Comparison of ENCODE assay signal across 1 cellular context in the genomic region with DNA sequence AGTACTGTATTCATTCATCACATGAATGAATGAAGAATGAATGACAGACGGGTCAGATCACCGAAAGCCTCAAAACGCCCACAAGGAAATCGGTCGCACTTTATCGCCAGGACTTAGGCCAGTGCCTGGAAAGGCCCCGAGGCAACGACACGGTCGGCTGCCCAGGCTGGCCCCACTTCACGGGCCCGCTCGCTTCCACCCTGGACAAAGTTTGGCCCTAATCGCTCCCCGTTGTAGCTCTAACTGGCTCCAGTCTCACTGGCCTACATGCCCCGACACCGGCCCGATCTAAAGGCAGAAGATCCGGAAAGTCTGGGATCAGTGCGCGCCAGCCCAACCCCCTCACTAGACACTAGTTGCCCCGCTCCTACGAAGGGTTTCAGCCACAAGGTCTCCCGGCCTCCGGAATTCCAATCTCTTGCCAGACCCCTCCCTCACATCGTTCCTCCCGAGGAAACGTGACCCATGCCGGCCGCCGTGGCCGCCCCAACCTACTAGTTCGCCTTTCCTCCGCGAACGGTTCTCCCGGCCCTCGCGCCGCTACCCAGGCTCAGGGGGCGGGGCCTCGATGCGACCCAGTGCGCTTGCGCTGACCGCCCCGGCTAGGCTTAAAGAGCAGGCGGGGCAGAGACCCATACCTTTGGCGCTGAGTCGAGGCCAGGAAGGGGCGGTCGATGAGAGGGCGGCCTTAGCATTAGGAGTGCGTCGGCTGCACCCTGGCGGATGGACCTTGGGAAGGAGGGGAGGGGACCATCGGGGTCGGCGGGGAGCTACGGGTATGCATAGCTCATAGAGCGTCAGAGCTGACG.
A peak's percentile ranks its signal among the peaks of the same experiment; 100 is the strongest.
TF ChIP-seq lines count a peak whose summit lies in the region.

A gene (minus strand): TSS at position 575 of the 809 bp plus-strand sequence. CDS start 3,954 bp downstream, outside the sequence.
A gene (plus strand): TSS at position 637 of the 809 bp plus-strand sequence. CDS start 22,138 bp downstream, outside the sequence.

TF ChIP-seq in HepG2, 621 proteins besides CTCF, POLR2A, EP300 and RAD21 (continued from another document and continues in another):
- TF ChIP-seq, protein P1, sequence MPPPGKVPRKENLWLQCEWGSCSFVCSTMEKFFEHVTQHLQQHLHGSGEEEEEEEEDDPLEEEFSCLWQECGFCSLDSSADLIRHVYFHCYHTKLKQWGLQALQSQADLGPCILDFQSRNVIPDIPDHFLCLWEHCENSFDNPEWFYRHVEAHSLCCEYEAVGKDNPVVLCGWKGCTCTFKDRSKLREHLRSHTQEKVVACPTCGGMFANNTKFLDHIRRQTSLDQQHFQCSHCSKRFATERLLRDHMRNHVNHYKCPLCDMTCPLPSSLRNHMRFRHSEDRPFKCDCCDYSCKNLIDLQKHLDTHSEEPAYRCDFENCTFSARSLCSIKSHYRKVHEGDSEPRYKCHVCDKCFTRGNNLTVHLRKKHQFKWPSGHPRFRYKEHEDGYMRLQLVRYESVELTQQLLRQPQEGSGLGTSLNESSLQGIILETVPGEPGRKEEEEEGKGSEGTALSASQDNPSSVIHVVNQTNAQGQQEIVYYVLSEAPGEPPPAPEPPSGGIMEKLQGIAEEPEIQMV (CRISPR knock-in tag; IDR thresholded peaks at IDR 0.05; ENCODE audit: low read depth) = peak; percentile 93
- TF ChIP-seq, protein P2, sequence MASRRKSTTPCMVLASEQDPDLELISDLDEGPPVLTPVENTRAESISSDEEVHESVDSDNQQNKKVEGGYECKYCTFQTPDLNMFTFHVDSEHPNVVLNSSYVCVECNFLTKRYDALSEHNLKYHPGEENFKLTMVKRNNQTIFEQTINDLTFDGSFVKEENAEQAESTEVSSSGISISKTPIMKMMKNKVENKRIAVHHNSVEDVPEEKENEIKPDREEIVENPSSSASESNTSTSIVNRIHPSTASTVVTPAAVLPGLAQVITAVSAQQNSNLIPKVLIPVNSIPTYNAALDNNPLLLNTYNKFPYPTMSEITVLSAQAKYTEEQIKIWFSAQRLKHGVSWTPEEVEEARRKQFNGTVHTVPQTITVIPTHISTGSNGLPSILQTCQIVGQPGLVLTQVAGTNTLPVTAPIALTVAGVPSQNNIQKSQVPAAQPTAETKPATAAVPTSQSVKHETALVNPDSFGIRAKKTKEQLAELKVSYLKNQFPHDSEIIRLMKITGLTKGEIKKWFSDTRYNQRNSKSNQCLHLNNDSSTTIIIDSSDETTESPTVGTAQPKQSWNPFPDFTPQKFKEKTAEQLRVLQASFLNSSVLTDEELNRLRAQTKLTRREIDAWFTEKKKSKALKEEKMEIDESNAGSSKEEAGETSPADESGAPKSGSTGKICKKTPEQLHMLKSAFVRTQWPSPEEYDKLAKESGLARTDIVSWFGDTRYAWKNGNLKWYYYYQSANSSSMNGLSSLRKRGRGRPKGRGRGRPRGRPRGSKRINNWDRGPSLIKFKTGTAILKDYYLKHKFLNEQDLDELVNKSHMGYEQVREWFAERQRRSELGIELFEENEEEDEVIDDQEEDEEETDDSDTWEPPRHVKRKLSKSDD (CRISPR knock-in tag; IDR thresholded peaks at IDR 0.05; ENCODE audit: low read depth) = peak; percentile 94
- peak; percentile 69; the same call in 1 of the 2 replicates for TF ChIP-seq TBX3 (IDR thresholded peaks at IDR 0.05; ENCODE audit: borderline replicate concordance)
- TF ChIP-seq ZNF33A (CRISPR knock-in tag; IDR thresholded peaks at IDR 0.05; ENCODE audit: borderline replicate concordance) = no peak
- TF ChIP-seq ZSCAN22 (CRISPR knock-in tag; IDR thresholded peaks at IDR 0.05) = peak; percentile 87
- TF ChIP-seq KMT2A (CRISPR knock-in tag; IDR thresholded peaks at IDR 0.05) = peak; percentile 87
- TF ChIP-seq PRPF4 (IDR thresholded peaks at IDR 0.05; ENCODE audit: low read depth, low read length, poor library complexity, severe bottlenecking) = peak; percentile 78
- TF ChIP-seq CHD4 (IDR thresholded peaks at IDR 0.05; ENCODE audit: borderline replicate concordance, low read length) = no peak
- TF ChIP-seq, protein P3, sequence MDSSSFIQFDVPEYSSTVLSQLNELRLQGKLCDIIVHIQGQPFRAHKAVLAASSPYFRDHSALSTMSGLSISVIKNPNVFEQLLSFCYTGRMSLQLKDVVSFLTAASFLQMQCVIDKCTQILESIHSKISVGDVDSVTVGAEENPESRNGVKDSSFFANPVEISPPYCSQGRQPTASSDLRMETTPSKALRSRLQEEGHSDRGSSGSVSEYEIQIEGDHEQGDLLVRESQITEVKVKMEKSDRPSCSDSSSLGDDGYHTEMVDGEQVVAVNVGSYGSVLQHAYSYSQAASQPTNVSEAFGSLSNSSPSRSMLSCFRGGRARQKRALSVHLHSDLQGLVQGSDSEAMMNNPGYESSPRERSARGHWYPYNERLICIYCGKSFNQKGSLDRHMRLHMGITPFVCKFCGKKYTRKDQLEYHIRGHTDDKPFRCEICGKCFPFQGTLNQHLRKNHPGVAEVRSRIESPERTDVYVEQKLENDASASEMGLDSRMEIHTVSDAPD (CRISPR knock-in tag; IDR thresholded peaks at IDR 0.05) = peak; percentile 92; the same call in 1 of the 2 replicates
- TF ChIP-seq ZNF557 (CRISPR knock-in tag; IDR thresholded peaks at IDR 0.05) = peak; percentile 89; the same call in 1 of the 2 replicates
- TF ChIP-seq RFX5 (IDR thresholded peaks at IDR 0.05; ENCODE audit: low read depth, low read length) = no peak; the same call in 1 of the 2 replicates
- peak; percentile 87 for TF ChIP-seq ZNF746 (CRISPR knock-in tag; IDR thresholded peaks at IDR 0.05)
- TF ChIP-seq TOE1 (CRISPR knock-in tag; IDR thresholded peaks at IDR 0.05) = no peak
- TF ChIP-seq ZSCAN9 (CRISPR knock-in tag; IDR thresholded peaks at IDR 0.05; ENCODE audit: borderline replicate concordance) = peak; percentile 88
- TF ChIP-seq, protein P4, sequence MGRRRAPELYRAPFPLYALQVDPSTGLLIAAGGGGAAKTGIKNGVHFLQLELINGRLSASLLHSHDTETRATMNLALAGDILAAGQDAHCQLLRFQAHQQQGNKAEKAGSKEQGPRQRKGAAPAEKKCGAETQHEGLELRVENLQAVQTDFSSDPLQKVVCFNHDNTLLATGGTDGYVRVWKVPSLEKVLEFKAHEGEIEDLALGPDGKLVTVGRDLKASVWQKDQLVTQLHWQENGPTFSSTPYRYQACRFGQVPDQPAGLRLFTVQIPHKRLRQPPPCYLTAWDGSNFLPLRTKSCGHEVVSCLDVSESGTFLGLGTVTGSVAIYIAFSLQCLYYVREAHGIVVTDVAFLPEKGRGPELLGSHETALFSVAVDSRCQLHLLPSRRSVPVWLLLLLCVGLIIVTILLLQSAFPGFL (CRISPR knock-in tag; IDR thresholded peaks at IDR 0.05) = no peak; the same call in 1 of the 2 replicates
- peak; percentile 81 for TF ChIP-seq TEAD3 (CRISPR knock-in tag; optimal IDR thresholded peaks at IDR 0.05; ENCODE audit: borderline replicate concordance)
- TF ChIP-seq, protein P5, sequence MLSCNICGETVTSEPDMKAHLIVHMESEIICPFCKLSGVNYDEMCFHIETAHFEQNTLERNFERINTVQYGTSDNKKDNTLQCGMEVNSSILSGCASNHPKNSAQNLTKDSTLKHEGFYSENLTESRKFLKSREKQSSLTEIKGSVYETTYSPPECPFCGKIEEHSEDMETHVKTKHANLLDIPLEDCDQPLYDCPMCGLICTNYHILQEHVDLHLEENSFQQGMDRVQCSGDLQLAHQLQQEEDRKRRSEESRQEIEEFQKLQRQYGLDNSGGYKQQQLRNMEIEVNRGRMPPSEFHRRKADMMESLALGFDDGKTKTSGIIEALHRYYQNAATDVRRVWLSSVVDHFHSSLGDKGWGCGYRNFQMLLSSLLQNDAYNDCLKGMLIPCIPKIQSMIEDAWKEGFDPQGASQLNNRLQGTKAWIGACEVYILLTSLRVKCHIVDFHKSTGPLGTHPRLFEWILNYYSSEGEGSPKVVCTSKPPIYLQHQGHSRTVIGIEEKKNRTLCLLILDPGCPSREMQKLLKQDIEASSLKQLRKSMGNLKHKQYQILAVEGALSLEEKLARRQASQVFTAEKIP (CRISPR knock-in tag; IDR thresholded peaks at IDR 0.05; ENCODE audit: borderline replicate concordance) = no peak
- TF ChIP-seq ZFP36L1 (CRISPR knock-in tag; IDR thresholded peaks at IDR 0.05) = peak; percentile 36
- TF ChIP-seq, protein P6, sequence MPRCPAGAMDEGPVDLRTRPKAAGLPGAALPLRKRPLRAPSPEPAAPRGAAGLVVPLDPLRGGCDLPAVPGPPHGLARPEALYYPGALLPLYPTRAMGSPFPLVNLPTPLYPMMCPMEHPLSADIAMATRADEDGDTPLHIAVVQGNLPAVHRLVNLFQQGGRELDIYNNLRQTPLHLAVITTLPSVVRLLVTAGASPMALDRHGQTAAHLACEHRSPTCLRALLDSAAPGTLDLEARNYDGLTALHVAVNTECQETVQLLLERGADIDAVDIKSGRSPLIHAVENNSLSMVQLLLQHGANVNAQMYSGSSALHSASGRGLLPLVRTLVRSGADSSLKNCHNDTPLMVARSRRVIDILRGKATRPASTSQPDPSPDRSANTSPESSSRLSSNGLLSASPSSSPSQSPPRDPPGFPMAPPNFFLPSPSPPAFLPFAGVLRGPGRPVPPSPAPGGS (CRISPR knock-in tag; IDR thresholded peaks at IDR 0.05) = peak; percentile 99
- peak; percentile 99 for TF ChIP-seq ZFP90 (CRISPR knock-in tag; IDR thresholded peaks at IDR 0.05; ENCODE audit: borderline replicate concordance)
- TF ChIP-seq ZNF572 (CRISPR knock-in tag; IDR thresholded peaks at IDR 0.05) = no peak; the same call in none of the 2 replicates
- TF ChIP-seq MAFF (IDR thresholded peaks at IDR 0.05; ENCODE audit: low read depth, low read length) = no peak
- TF ChIP-seq, protein P7, sequence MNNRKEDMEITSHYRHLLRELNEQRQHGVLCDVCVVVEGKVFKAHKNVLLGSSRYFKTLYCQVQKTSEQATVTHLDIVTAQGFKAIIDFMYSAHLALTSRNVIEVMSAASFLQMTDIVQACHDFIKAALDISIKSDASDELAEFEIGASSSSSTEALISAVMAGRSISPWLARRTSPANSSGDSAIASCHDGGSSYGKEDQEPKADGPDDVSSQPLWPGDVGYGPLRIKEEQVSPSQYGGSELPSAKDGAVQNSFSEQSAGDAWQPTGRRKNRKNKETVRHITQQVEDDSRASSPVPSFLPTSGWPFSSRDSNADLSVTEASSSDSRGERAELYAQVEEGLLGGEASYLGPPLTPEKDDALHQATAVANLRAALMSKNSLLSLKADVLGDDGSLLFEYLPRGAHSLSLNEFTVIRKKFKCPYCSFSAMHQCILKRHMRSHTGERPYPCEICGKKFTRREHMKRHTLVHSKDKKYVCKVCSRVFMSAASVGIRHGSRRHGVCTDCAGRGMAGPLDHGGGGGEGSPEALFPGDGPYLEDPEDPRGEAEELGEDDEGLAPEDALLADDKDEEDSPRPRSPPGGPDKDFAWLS (CRISPR knock-in tag; IDR thresholded peaks at IDR 0.05; ENCODE audit: borderline replicate concordance) = peak; percentile 96; the same call in 1 of the 2 replicates
- TF ChIP-seq SMAD3 (CRISPR knock-in tag; IDR thresholded peaks at IDR 0.05) = peak; percentile 56; the same call in 1 of the 2 replicates
- TF ChIP-seq, protein P8, sequence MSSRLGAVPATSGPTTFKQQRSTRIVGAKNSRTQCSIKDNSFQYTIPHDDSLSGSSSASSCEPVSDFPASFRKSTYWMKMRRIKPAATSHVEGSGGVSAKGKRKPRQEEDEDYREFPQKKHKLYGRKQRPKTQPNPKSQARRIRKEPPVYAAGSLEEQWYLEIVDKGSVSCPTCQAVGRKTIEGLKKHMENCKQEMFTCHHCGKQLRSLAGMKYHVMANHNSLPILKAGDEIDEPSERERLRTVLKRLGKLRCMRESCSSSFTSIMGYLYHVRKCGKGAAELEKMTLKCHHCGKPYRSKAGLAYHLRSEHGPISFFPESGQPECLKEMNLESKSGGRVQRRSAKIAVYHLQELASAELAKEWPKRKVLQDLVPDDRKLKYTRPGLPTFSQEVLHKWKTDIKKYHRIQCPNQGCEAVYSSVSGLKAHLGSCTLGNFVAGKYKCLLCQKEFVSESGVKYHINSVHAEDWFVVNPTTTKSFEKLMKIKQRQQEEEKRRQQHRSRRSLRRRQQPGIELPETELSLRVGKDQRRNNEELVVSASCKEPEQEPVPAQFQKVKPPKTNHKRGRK (CRISPR knock-in tag; IDR thresholded peaks at IDR 0.05) = no peak
- peak; percentile 51; the same call in 1 of the 2 replicates for TF ChIP-seq ZNF367 (CRISPR knock-in tag; IDR thresholded peaks at IDR 0.05; ENCODE audit: borderline replicate concordance)
- no peak for TF ChIP-seq FOXP1 (IDR thresholded peaks at IDR 0.05)
- no peak for TF ChIP-seq FOXP1 (CRISPR knock-in tag; IDR thresholded peaks at IDR 0.05)
- TF ChIP-seq ZNF713 (CRISPR knock-in tag; IDR thresholded peaks at IDR 0.05) = no peak
- TF ChIP-seq CREB1 (IDR thresholded peaks at IDR 0.05) = peak; percentile 78
- no peak; the same call in 1 of the 2 replicates for TF ChIP-seq CREB1 (CRISPR knock-in tag; IDR thresholded peaks at IDR 0.05)
- peak; percentile 100 for TF ChIP-seq ZNF383 (CRISPR knock-in tag; IDR thresholded peaks at IDR 0.05; ENCODE audit: borderline replicate concordance)
- peak; percentile 97 for TF ChIP-seq KDM2A (CRISPR knock-in tag; IDR thresholded peaks at IDR 0.05; ENCODE audit: borderline replicate concordance, low read depth)
- TF ChIP-seq PHB2 (IDR thresholded peaks at IDR 0.05; ENCODE audit: partially characterized antibody) = no peak
- TF ChIP-seq, protein P9, sequence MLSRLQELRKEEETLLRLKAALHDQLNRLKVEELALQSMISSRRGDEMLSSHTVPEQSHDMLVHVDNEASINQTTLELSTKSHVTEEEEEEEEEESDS (CRISPR knock-in tag; IDR thresholded peaks at IDR 0.05; ENCODE audit: borderline replicate concordance) = peak; percentile 80; the same call in 1 of the 2 replicates
- peak; percentile 71; the same call in 1 of the 2 replicates for TF ChIP-seq ZNF354B (CRISPR knock-in tag; IDR thresholded peaks at IDR 0.05)
- TF ChIP-seq ISX (CRISPR knock-in tag; conservative IDR thresholded peaks at IDR 0.05) = 0 out of 2 replicates have a peak, but pooled peaks have one; percentile 54
- TF ChIP-seq RARG (CRISPR knock-in tag; IDR thresholded peaks at IDR 0.05; ENCODE audit: low read depth) = peak; percentile 92
- TF ChIP-seq HOXD1 (CRISPR knock-in tag; IDR thresholded peaks at IDR 0.05) = peak; percentile 91
- TF ChIP-seq NFKB2 (CRISPR knock-in tag; IDR thresholded peaks at IDR 0.05; ENCODE audit: borderline replicate concordance) = peak; percentile 93
- TF ChIP-seq, protein P10, sequence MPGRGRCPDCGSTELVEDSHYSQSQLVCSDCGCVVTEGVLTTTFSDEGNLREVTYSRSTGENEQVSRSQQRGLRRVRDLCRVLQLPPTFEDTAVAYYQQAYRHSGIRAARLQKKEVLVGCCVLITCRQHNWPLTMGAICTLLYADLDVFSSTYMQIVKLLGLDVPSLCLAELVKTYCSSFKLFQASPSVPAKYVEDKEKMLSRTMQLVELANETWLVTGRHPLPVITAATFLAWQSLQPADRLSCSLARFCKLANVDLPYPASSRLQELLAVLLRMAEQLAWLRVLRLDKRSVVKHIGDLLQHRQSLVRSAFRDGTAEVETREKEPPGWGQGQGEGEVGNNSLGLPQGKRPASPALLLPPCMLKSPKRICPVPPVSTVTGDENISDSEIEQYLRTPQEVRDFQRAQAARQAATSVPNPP (CRISPR knock-in tag; IDR thresholded peaks at IDR 0.05) = peak; percentile 86
- TF ChIP-seq, protein P11, sequence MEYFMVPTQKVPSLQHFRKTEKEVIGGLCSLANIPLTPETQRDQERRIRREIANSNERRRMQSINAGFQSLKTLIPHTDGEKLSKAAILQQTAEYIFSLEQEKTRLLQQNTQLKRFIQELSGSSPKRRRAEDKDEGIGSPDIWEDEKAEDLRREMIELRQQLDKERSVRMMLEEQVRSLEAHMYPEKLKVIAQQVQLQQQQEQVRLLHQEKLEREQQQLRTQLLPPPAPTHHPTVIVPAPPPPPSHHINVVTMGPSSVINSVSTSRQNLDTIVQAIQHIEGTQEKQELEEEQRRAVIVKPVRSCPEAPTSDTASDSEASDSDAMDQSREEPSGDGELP (IDR thresholded peaks at IDR 0.05; ENCODE audit: borderline replicate concordance, low read depth) = peak; percentile 46; the same call in 1 of the 2 replicates
- TF ChIP-seq SOX5 (CRISPR knock-in tag; IDR thresholded peaks at IDR 0.05; ENCODE audit: borderline replicate concordance) = peak; percentile 64; the same call in 1 of the 2 replicates
- TF ChIP-seq CENPX (CRISPR knock-in tag; IDR thresholded peaks at IDR 0.05) = no peak
- no peak for TF ChIP-seq SP2 (CRISPR knock-in tag; IDR thresholded peaks at IDR 0.05)
